ENCODE assay signal across 7 cellular contexts in the genomic region with DNA sequence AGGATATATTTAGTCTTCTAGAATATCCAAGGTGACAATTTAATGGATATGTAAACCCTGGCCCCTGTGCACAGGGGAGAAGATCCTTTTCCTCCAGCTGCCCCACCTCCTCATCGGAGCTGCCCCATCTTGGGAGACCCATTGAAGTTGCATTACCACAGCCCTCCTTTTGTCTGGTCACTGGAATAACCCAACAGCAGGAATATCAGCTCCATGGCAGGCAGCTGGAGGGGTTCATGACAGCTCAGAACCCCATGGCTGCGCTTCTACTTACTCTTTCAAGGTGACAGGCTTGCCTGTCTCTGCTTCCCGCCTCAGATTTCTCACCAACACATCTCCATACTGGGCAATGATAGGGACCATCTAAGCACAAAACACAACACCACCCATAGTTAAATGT. TPM values are rescaled to one million over a fixed set of nuclear protein-coding genes. Genes with fewer than 3 reads are reported as not detected.
"Had no signal": no experiment of that assay in that cellular context is flagged by ENCODE, and none has a peak within 500 bp of the region (broad histone marks: within the 10 kb centered on the region; RNA-seq: fewer than 3 reads in every experiment).

No MANE protein-coding gene starts in this region.

RNA-seq across cellular contexts. Expression of gene CYP3A4, which starts 14.5 kb away (rescaled TPM):
- total RNA-seq: GM23248, GM23338, H1, H4, H7, H9, HFFc6 had no signal

RNA-seq across cellular contexts. Expression of gene CYP3A7, which starts 34.5 kb away (rescaled TPM):
- total RNA-seq: GM23248, GM23338, H1, H4, H7, H9 had no signal

RNA-seq across cellular contexts. Expression of gene CYP3A43, which starts 58.3 kb away (rescaled TPM):
- total RNA-seq: GM23248, GM23338, H1, H4, H7, H9, HFFc6 had no signal
